In the genomic region with DNA sequence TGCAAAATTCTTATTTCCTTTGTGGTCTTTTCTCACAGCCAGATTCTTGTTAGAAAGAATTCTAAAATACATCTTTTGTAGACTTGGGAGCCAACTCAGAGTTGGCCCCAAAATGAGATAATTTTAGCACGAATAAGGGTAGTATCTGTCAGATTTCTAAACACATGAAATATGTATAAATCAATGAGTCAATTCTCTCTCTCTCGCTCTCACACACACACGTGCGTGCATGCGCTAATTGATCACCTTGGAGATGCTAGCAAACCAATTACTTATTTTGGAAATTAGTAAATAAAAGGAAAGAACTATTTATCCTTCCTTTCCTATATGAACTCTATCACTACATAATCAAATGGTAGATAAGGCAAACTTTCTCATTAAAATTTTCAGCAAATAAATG, we compare ENCODE assay signal across 19 cellular contexts. TPM values are rescaled to one million over a fixed set of nuclear protein-coding genes. Genes with fewer than 3 reads are reported as not detected.
DNase-seq lines count a peak whose midpoint lies in the region; ATAC-seq and TF ChIP-seq lines count a peak whose summit lies in the region.
"Had no signal": no experiment of that assay in that cellular context is flagged by ENCODE, and none has a peak within 500 bp of the region (broad histone marks: within the 10 kb centered on the region; RNA-seq: fewer than 3 reads in every experiment).

No MANE protein-coding gene starts in this region.

- no peak overlapping the region for H2AFZ ChIP-seq in hepatocyte

- H3K36me3 ChIP-seq in hepatocyte (replicated peaks; ENCODE audit: insufficient read depth, low read depth): no peaks in the 10 kb centered on the region
- H3K36me3 ChIP-seq: left lung, transverse colon had no signal

- no peaks in the 10 kb centered on the region for H3K9me2 ChIP-seq in hepatocyte (replicated peaks; ENCODE audit: insufficient read depth)

- H3K27ac ChIP-seq in hepatocyte: no peak overlapping the region
- H3K27ac ChIP-seq: left lung, transverse colon had no signal

- H3K27me3 ChIP-seq in hepatocyte: peaks cover 5% of the 10 kb centered on the region
- H3K27me3 ChIP-seq: left lung, transverse colon had no signal

- no peaks in the 10 kb centered on the region for H3K27me3 Mint-ChIP-seq in brain

- peaks cover 42% of the 10 kb centered on the region for H3K4me1 Mint-ChIP-seq in brain
- H3K4me1 Mint-ChIP-seq: activated naive CD4-positive, alpha-beta T cell treated with anti-CD3 and anti-CD28 coated beads, Interleukin-2, amount 50 U/mL, for 24 hours; endodermal cell; H9 had no signal

- TF ChIP-seq CTCF in brain (conservative IDR thresholded peaks at IDR 0.05) (no peak), hepatocyte (IDR thresholded peaks at IDR 0.05; ENCODE audit: poor library complexity) (no peak)

- H3K4me2 ChIP-seq in hepatocyte: no peak overlapping the region

- no peaks in the 10 kb centered on the region for H3K79me2 ChIP-seq in hepatocyte

- DNase-seq in NCI-H1105 treated with DMSO at 0.1 percent for 48 hours (lab: John Stamatoyannopoulos, UW): no peak
- DNase-seq in hepatocyte (ENCODE audit: low spot score): no peak
- DNase-seq: activated CD8-positive, alpha-beta memory T cell treated with anti-CD3 and anti-CD28 coated beads for 24 hours; AML-193; endodermal cell; H9; left lung; stimulated activated CD4-positive, alpha-beta T cell treated with anti-CD3 and anti-CD28 coated beads, Interleukin-2, amount 100 ng/mL, for 24 hours; T1000; transverse colon had no signal

- peak; percentile 37 for ATAC-seq in GM18909 (IDR thresholded peaks at IDR 0.05; ENCODE audit: poor library complexity, unreplicated experiment)
- ATAC-seq in GM21619 (IDR thresholded peaks at IDR 0.05; ENCODE audit: unreplicated experiment): peak; percentile 13
- peak; percentile 17 for ATAC-seq in HG03135 (IDR thresholded peaks at IDR 0.05; ENCODE audit: unreplicated experiment)
- ATAC-seq in HG03342 (IDR thresholded peaks at IDR 0.05; ENCODE audit: unreplicated experiment): no peak
- ATAC-seq: HepG2, left lung had no signal

- H3K9me3 ChIP-seq in hepatocyte (ENCODE audit: low read depth): no peaks in the 10 kb centered on the region
- H3K9me3 ChIP-seq: left lung, transverse colon had no signal

- peak overlapping the region in 1 of 5 experiments; percentile 35 for H3K4me3 Mint-ChIP-seq in brain
- H3K4me3 Mint-ChIP-seq: activated naive CD4-positive, alpha-beta T cell treated with anti-CD3 and anti-CD28 coated beads, Interleukin-2, amount 50 U/mL, for 24 hours; endodermal cell; H9; nephron progenitor cell; stimulated activated naive CD8-positive, alpha-beta T cell treated with anti-CD3 and anti-CD28 coated beads, Interleukin-15, Interleukin-2, amounts not matched to agents 100 ng/mL and 50 ng/mL, for 24 hours had no signal

- H3K4me1 ChIP-seq in hepatocyte (ENCODE audit: insufficient read depth): no peaks in the 10 kb centered on the region
- H3K4me1 ChIP-seq: left lung had no signal

- no peak overlapping the region for H3K4me3 ChIP-seq in hepatocyte
- H3K4me3 ChIP-seq: left lung, transverse colon had no signal

- H4K20me1 ChIP-seq in hepatocyte (ENCODE audit: insufficient read depth, poor library complexity, severe bottlenecking): no peaks in the 10 kb centered on the region

- no peaks in the 10 kb centered on the region for H3K36me3 Mint-ChIP-seq in brain
- H3K36me3 Mint-ChIP-seq: activated naive CD4-positive, alpha-beta T cell treated with anti-CD3 and anti-CD28 coated beads, Interleukin-2, amount 50 U/mL, for 24 hours had no signal

- H3K9me3 Mint-ChIP-seq in brain: no peaks in the 10 kb centered on the region
- H3K9me3 Mint-ChIP-seq: activated naive CD4-positive, alpha-beta T cell treated with anti-CD3 and anti-CD28 coated beads, Interleukin-2, amount 50 U/mL, for 24 hours; endodermal cell; H9; nephron progenitor cell; stimulated activated naive CD8-positive, alpha-beta T cell treated with anti-CD3 and anti-CD28 coated beads, Interleukin-15, Interleukin-2, amounts not matched to agents 100 ng/mL and 50 ng/mL, for 24 hours had no signal

- WGBS in hepatocyte (ENCODE audit: low lambda C conversion rate, missing lambda C conversion rate): 79% methylated on average over 5 of the region's 5 CpGs

- peak overlapping the region in 3 of 5 experiments; percentile 59 to 74 (median 61) for H3K27ac Mint-ChIP-seq in brain
- H3K27ac Mint-ChIP-seq: activated naive CD4-positive, alpha-beta T cell treated with anti-CD3 and anti-CD28 coated beads, Interleukin-2, amount 50 U/mL, for 24 hours; endodermal cell; H9; nephron progenitor cell; stimulated activated naive CD8-positive, alpha-beta T cell treated with anti-CD3 and anti-CD28 coated beads, Interleukin-15, Interleukin-2, amounts not matched to agents 100 ng/mL and 50 ng/mL, for 24 hours had no signal

RNA-seq across cellular contexts. Expression of a gene that starts 32.9 kb away (rescaled TPM):
- polyA plus RNA-seq in brain (ENCODE audit: insufficient read depth, low read depth, low replicate concordance) (23.1 TPM), hepatocyte (17.0 and 17.1 TPM in 2 replicates)
- total RNA-seq in hepatocyte: 33.3 and 34.9 TPM in 2 replicates
